In genomic region chr13:24224232-24224680, GRCh38 we compare ENCODE assay signal across 1 cellular context.
TF ChIP-seq lines count a peak whose summit lies in the region.

No MANE protein-coding gene starts in this region.

TF ChIP-seq in GM12878, 131 proteins besides CTCF, POLR2A, EP300 and RAD21 (continued from another document):
- TF ChIP-seq SKIL (IDR thresholded peaks at IDR 0.05; ENCODE audit: low read depth, poor library complexity, severe bottlenecking) (no peak), BCL3 (IDR thresholded peaks at IDR 0.05; ENCODE audit: borderline replicate concordance, insufficient read depth, low read depth, low read length, poor library complexity, severe bottlenecking) (no peak), HDAC6 (IDR thresholded peaks at IDR 0.05; ENCODE audit: unreplicated experiment) (no peak), NFXL1 (IDR thresholded peaks at IDR 0.05; ENCODE audit: borderline replicate concordance) (no peak), HSF1 (IDR thresholded peaks at IDR 0.05; ENCODE audit: low read depth, low read length) (no peak), SMARCA5 (IDR thresholded peaks at IDR 0.05) (no peak), FOS (IDR thresholded peaks at IDR 0.05; ENCODE audit: borderline replicate concordance, extremely low read depth, insufficient read length) (no peak), MAX (IDR thresholded peaks at IDR 0.05; ENCODE audit: low read depth, low read length) (no peak), ZNF687 (IDR thresholded peaks at IDR 0.05) (no peak), E2F8 (IDR thresholded peaks at IDR 0.05; ENCODE audit: low read depth, partially characterized antibody) (no peak)
